8 cellular contexts compared by ENCODE assay signal in the genomic region with DNA sequence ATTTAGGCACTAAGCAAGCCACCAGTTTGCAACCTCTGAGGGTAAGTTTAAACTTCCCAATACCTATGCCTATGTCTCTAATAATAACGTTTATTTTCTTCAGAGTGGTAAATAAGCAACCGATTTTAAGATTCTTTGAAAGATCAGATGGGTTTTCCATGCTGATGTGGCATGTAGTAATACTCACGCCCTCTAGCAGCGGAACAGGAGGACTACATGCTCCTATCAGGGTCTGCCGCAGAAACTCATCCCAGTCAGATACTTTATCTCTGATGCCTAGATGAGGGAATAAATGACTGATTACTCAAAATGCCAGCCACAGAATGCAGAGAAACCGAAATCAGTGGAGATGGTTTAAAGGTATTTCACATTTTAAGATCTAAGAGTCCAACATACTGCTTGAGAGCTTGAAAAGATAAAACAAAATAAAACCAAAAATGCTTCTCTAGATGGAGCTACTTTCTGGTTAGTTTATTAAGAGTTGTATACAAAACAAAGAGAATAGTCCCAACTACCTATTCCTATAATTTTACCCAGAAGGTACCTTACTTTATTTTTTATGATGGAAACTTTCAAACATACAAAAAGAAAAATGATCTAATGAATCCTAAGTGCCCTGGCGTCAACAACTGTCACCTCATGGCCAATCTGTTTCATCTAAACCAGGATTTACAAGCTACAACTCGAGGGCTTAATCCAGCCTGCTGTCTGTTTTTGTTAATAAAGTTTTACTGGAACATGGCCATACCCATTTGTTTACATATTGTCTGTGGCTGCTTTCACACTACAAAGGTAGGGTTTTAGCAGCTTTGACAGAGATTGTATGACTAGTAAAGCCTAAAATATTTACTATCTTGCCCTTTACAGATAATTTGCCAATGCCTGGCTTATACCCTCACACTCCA. TPM values are rescaled to one million over a fixed set of nuclear protein-coding genes. Genes with fewer than 3 reads are reported as not detected.
DNase-seq lines count a peak whose midpoint lies in the region; ATAC-seq and TF ChIP-seq lines count a peak whose summit lies in the region.

No MANE protein-coding gene starts in this region.

- H3K4me1 ChIP-seq in H9 (ENCODE audit: insufficient read depth, low read length) (no peaks in the 10 kb centered on the region), endocrine pancreas (ENCODE audit: control insufficient read depth, insufficient read depth, low read length) (no peaks in the 10 kb centered on the region)

- H4K5ac ChIP-seq in H9 (ENCODE audit: insufficient read length, low read depth, low read length): no peak overlapping the region

- no peak overlapping the region for H3K18ac ChIP-seq in H9 (ENCODE audit: insufficient read length, low read depth, low read length)

- H3K4me1 Mint-ChIP-seq in Calu3 (ENCODE audit: low read depth, unreplicated experiment) (no peaks in the 10 kb centered on the region), H9 (peaks cover under 1% of the 10 kb centered on the region in 2 experiments; a peak in 3 of 4 replicates)
- H3K4me1 Mint-ChIP-seq in activated CD8-positive, alpha-beta T cell treated with anti-CD3 and anti-CD28 coated beads, Interleukin-2, amount 10 ng/mL, durations not matched to agents 7 days and 5 days (ENCODE audit: low read depth): peaks cover 6% of the 10 kb centered on the region

- no peak overlapping the region for H2AK5ac ChIP-seq in H9 (ENCODE audit: insufficient read length, low read length)

- H3K4me3 Mint-ChIP-seq in Calu3 (ENCODE audit: low read depth, unreplicated experiment) (no peak overlapping the region), H9 (no peak overlapping the region)
- no peak overlapping the region for H3K4me3 Mint-ChIP-seq in activated CD8-positive, alpha-beta T cell treated with anti-CD3 and anti-CD28 coated beads, Interleukin-2, amount 10 ng/mL, durations not matched to agents 7 days and 5 days

- DNase-seq in Calu3: peak; percentile 23
- peak; percentile 45 for DNase-seq in H9
- peak; percentile 30 to 72 for DNase-seq in NCI-H524 (lab: John Stamatoyannopoulos, UW)
- DNase-seq in activated CD8-positive, alpha-beta T cell treated with anti-CD3 and anti-CD28 coated beads, Interleukin-2, amount 10 ng/mL, durations not matched to agents 7 days and 5 days: peak; percentile 66
- DNase-seq in midbrain (lab: John Stamatoyannopoulos, UW): peak; percentile 60
- DNase-seq in stimulated activated CD8-positive, alpha-beta memory T cell treated with anti-CD3 and anti-CD28 coated beads, Interleukin-4, amount 100 ng/mL, for 4 hours (ENCODE audit: low read depth in 2 of 2, low spot score in 1 of 2): peak; percentile 21 to 26

- H2BK20ac ChIP-seq in H9 (ENCODE audit: low read depth, low read length, poor library complexity, severe bottlenecking): no peak overlapping the region

- H3K36me3 ChIP-seq in endocrine pancreas (ENCODE audit: control insufficient read depth, insufficient read depth, low read length): no peaks in the 10 kb centered on the region

- no peak overlapping the region for H2AFZ ChIP-seq in H9 (ENCODE audit: low read length)

- H2BK5ac ChIP-seq in H9 (ENCODE audit: insufficient read length, low read length): no peak overlapping the region

- H3K27ac Mint-ChIP-seq in Calu3 (ENCODE audit: unreplicated experiment): no peak overlapping the region
- no peak overlapping the region for H3K27ac Mint-ChIP-seq in H9
- no peak overlapping the region for H3K27ac Mint-ChIP-seq in activated CD8-positive, alpha-beta T cell treated with anti-CD3 and anti-CD28 coated beads, Interleukin-2, amount 10 ng/mL, durations not matched to agents 7 days and 5 days

- H3K9ac ChIP-seq in H9 (ENCODE audit: extremely low read depth, insufficient read length, low read length): no peak overlapping the region
- peak overlapping the region; percentile 41 for H3K9ac ChIP-seq in endocrine pancreas (ENCODE audit: control insufficient read depth, insufficient read depth, low read length)

- H3K23ac ChIP-seq in H9 (ENCODE audit: insufficient read length, low read depth, low read length): no peak overlapping the region

- H3K9me3 ChIP-seq in H9 (ENCODE audit: control insufficient read depth, low read depth, low read length) (no peaks in the 10 kb centered on the region), endocrine pancreas (ENCODE audit: control insufficient read depth, low read length) (no peaks in the 10 kb centered on the region)

- no peak overlapping the region for H3K4me2 ChIP-seq in H9 (ENCODE audit: insufficient read depth, insufficient read length, low read length)

- peak; percentile 91 for ATAC-seq in activated CD8-positive, alpha-beta T cell treated with anti-CD3 and anti-CD28 coated beads, Interleukin-2, amount 10 ng/mL, durations not matched to agents 7 days and 5 days
- ATAC-seq in GM19467 (IDR thresholded peaks at IDR 0.05; ENCODE audit: unreplicated experiment): no peak

- H4K8ac ChIP-seq in H9 (replicated peaks; ENCODE audit: insufficient read length, low read depth, low read length): no peak overlapping the region

- H2BK12ac ChIP-seq in H9 (ENCODE audit: insufficient read length, low read depth, low read length): no peak overlapping the region

- H3K27me3 Mint-ChIP-seq in Calu3 (ENCODE audit: unreplicated experiment): no peaks in the 10 kb centered on the region
- no peaks in the 10 kb centered on the region for H3K27me3 Mint-ChIP-seq in H9 (ENCODE audit: low read depth)
- H3K27me3 Mint-ChIP-seq in activated CD8-positive, alpha-beta T cell treated with anti-CD3 and anti-CD28 coated beads, Interleukin-2, amount 10 ng/mL, durations not matched to agents 7 days and 5 days (ENCODE audit: low read depth): no peaks in the 10 kb centered on the region

- no peaks in the 10 kb centered on the region for H3K27me3 ChIP-seq in H9 (ENCODE audit: insufficient read depth, low read length)
- H3K27me3 ChIP-seq in endocrine pancreas (ENCODE audit: control insufficient read depth, insufficient read depth, low read length): no peaks in the 10 kb centered on the region

- TF ChIP-seq CTCF in Calu3 (IDR thresholded peaks at IDR 0.05; ENCODE audit: unreplicated experiment): peak; percentile 32
- peak; percentile 77 for TF ChIP-seq CTCF in H9 (conservative IDR thresholded peaks at IDR 0.05)

- WGBS in H9 (ENCODE audit: extremely low coverage, insufficient read length, low lambda C conversion rate): no CpG with 5 or more reads among the region's 8 CpGs

- no peak overlapping the region for H4K91ac ChIP-seq in H9 (ENCODE audit: insufficient read length, low read depth, low read length)

- no peaks in the 10 kb centered on the region for H4K20me1 ChIP-seq in H9 (ENCODE audit: control insufficient read depth, insufficient read depth, insufficient read length)

- intact Hi-C loops in Calu3 (cut with micrococcal nuclease; ENCODE audit: unreplicated experiment): loop anchor here (10.0 kb wide), 1 partner anchor 140 kb away; no protein-coding TSS in a partner anchor

- no peak overlapping the region for H3K27ac ChIP-seq in H9 (ENCODE audit: insufficient read length, low read depth, low read length)

- POLR2A ChIA-PET in activated CD8-positive, alpha-beta T cell treated with anti-CD3 and anti-CD28 coated beads, Interleukin-2, amount 10 ng/mL, durations not matched to agents 7 days and 5 days (lab: Charles Lee): interaction anchor here (0.7 to 1.3 kb wide), 2 partner anchors 30 to 110 kb away, joined by 3 read pairs; no protein-coding TSS in a partner anchor

- no peak overlapping the region for H2BK120ac ChIP-seq in H9 (ENCODE audit: low read depth, low read length, poor library complexity, severe bottlenecking)

- no peaks in the 10 kb centered on the region for H3K23me2 ChIP-seq in H9 (ENCODE audit: insufficient read length, low read depth, low read length, poor library complexity, severe bottlenecking)

- H3K4ac ChIP-seq in H9 (ENCODE audit: low read depth, low read length): no peak overlapping the region

- H3K14ac ChIP-seq in H9 (ENCODE audit: insufficient read depth, low read length): no peak overlapping the region

- no peaks in the 10 kb centered on the region for H3K79me1 ChIP-seq in H9 (ENCODE audit: insufficient read depth, low read depth, low read length, poor library complexity, severe bottlenecking)

- H3K4me3 ChIP-seq in endocrine pancreas (ENCODE audit: control insufficient read depth, insufficient read depth, low read length): no peak overlapping the region

- no peaks in the 10 kb centered on the region for H3K9me3 Mint-ChIP-seq in Calu3 (ENCODE audit: low read depth, unreplicated experiment)
- no peaks in the 10 kb centered on the region for H3K9me3 Mint-ChIP-seq in H9
- H3K9me3 Mint-ChIP-seq in activated CD8-positive, alpha-beta T cell treated with anti-CD3 and anti-CD28 coated beads, Interleukin-2, amount 10 ng/mL, durations not matched to agents 7 days and 5 days (ENCODE audit: insufficient read depth): no peaks in the 10 kb centered on the region

- H3K36me3 Mint-ChIP-seq in Calu3 (ENCODE audit: insufficient read depth, unreplicated experiment) (peaks cover 17% of the 10 kb centered on the region), H9 (ENCODE audit: insufficient read depth in 1 of 3, low read depth in 3 of 3) (no peaks in the 10 kb centered on the region)
- peaks cover 16% of the 10 kb centered on the region for H3K36me3 Mint-ChIP-seq in activated CD8-positive, alpha-beta T cell treated with anti-CD3 and anti-CD28 coated beads, Interleukin-2, amount 10 ng/mL, durations not matched to agents 7 days and 5 days (ENCODE audit: low read depth)

- BruUV-seq in Calu3 (replicated peaks; lab: Mats Ljungman, UMichigan): no TSS peak

- no peak overlapping the region for H3K56ac ChIP-seq in H9 (ENCODE audit: insufficient read length, low read depth, low read length)

- H2BK15ac ChIP-seq in H9 (ENCODE audit: low read depth, low read length): no peak overlapping the region

- H3T11ph ChIP-seq in H9 (ENCODE audit: low read length): no peak overlapping the region

- CTCF ChIA-PET in Calu3 (lab: Charles Lee): no interaction called here
- CTCF ChIA-PET in activated CD8-positive, alpha-beta T cell treated with anti-CD3 and anti-CD28 coated beads, Interleukin-2, amount 10 ng/mL, durations not matched to agents 7 days and 5 days (lab: Charles Lee): interaction anchor here (0.7 to 2.1 kb wide), 40 partner anchors 8 to 193 kb away, joined by 3 to 8 read pairs (median 4); partner anchors contain the start of genes NEK4, SFMBT1 and STIMATE

- H3K79me2 ChIP-seq in H9 (ENCODE audit: insufficient read depth, low read length): no peaks in the 10 kb centered on the region

RNA-seq across cellular contexts. Expression of gene STIMATE, which starts 37.5 kb away (rescaled TPM):
- total RNA-seq in Calu3 (2022) (11.7 and 13.3 TPM in 2 replicates), H9 (2021) (23.8 and 25.6 TPM in 2 replicates)
- 10 to 100 TPM; 26.5 to 29.9 TPM for total RNA-seq in activated CD8-positive, alpha-beta T cell treated with anti-CD3 and anti-CD28 coated beads, Interleukin-2, amount 10 ng/mL, durations not matched to agents 7 days and 5 days
